ENCODE assay signal across 19 cellular contexts in the genomic region with DNA sequence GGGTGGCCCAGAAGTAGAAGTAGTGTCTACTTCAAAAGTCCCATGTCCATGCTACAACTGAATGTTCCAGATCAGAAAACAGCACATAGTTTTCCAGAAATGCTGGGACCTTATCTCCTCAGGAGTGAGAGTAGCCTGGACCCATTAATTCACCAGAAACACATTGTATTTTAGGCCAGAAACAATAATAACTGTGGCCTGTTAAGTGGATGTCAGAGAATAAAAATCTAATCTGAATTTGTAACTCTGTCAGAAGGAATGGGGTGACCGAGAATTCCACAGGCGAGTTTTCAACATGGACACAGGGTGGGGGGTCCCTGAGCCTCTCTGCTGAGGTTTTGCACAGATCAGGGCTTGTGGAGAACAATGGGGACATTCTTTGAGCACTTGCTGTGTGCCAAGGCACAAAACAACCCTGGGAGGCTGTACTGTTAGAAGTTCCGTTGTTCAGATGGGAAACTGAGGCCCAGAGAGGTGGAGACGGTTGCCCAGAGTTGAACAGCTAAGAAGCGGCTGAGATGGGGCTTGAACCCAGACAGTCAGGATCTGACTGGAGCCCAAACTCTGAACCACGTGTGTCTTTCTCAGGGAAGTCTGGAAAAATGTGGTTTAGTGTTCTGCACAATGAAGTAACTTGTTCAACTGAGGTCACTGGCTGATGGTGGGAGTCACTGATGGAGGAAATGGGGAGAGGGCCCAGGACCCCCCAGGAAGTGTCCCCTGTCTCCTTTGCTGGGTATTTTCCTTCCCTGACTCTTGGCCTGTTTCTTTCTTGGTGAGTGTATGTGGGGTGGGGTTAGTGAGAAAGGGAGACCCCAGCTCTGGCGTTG. TPM values are rescaled to one million over a fixed set of nuclear protein-coding genes. Genes with fewer than 3 reads are reported as not detected.
A peak's percentile ranks its signal among the peaks of the same experiment; 100 is the strongest.
DNase-seq lines count a peak whose midpoint lies in the region; ATAC-seq, FAIRE-seq and TF ChIP-seq lines count a peak whose summit lies in the region.
"Had no signal": no experiment of that assay in that cellular context is flagged by ENCODE, and none has a peak within 500 bp of the region (broad histone marks: within the 10 kb centered on the region; RNA-seq: fewer than 3 reads in every experiment).

No MANE protein-coding gene starts in this region.

- peak overlapping the region; percentile 97 for H2AK5ac ChIP-seq in trophoblast cell (ENCODE audit: low read length)

- peak overlapping the region; percentile 61 for H3K9ac ChIP-seq in endothelial cell of umbilical vein (replicated peaks; ENCODE audit: extremely low read depth, insufficient read depth, low read length)
- no peak overlapping the region for H3K9ac ChIP-seq in trophoblast cell (ENCODE audit: low read length)

- H3K79me2 ChIP-seq in ACC112 (ENCODE audit: control insufficient read depth, insufficient read depth, low read length, unreplicated experiment) (no peaks in the 10 kb centered on the region), endothelial cell of umbilical vein (ENCODE audit: control insufficient read depth, insufficient read depth, low read length) (no peaks in the 10 kb centered on the region), trophoblast cell (ENCODE audit: control insufficient read depth, insufficient read depth, low read length, poor library complexity) (peaks cover 12% of the 10 kb centered on the region)

- H3K4ac ChIP-seq in trophoblast cell (ENCODE audit: low read depth, low read length): peak overlapping the region; percentile 92

- WGBS in trophoblast cell (ENCODE audit: extremely low coverage, insufficient coverage, insufficient read length): no CpG with 5 or more reads among the region's 7 CpGs

- H3K4me3 ChIP-seq in ACC112 (ENCODE audit: low read depth, low read length) (no peak overlapping the region), Panc1 (ENCODE audit: low read depth in 2 of 2, low read length in 2 of 2) (no peak overlapping the region), endothelial cell of umbilical vein (replicated peaks in 1 of 3; ENCODE audit: insufficient read depth in 1 of 3, low read depth in 1 of 3, low read length in 3 of 3) (no peak overlapping the region), trophoblast cell (ENCODE audit: low read depth, low read length) (no peak overlapping the region)
- H3K4me3 ChIP-seq: GM12878, HAP-1, spleen had no signal

- H4K91ac ChIP-seq in trophoblast cell (ENCODE audit: low read depth, low read length): peak overlapping the region; percentile 96

- H3K36me3 ChIP-seq in ACC112 (ENCODE audit: insufficient read depth, low read length) (no peaks in the 10 kb centered on the region), Panc1 (ENCODE audit: control insufficient read depth, insufficient read depth, low read length) (no peaks in the 10 kb centered on the region), endothelial cell of umbilical vein (ENCODE audit: control insufficient read depth in 2 of 2, extremely low read depth in 1 of 2, insufficient read depth in 2 of 2, low read length in 2 of 2) (no peaks in the 10 kb centered on the region), trophoblast cell (ENCODE audit: control insufficient read depth in 1 of 2, insufficient read depth in 2 of 2, low read length in 2 of 2) (no peaks in the 10 kb centered on the region)
- H3K36me3 ChIP-seq: HAP-1, spleen had no signal

- no peak overlapping the region for H4K12ac ChIP-seq in trophoblast cell (ENCODE audit: low read depth, low read length)

- H4K20me1 ChIP-seq in endothelial cell of umbilical vein (replicated peaks; ENCODE audit: control insufficient read depth, extremely low read depth, insufficient read depth, low read length): no peaks in the 10 kb centered on the region

- H3K9me3 ChIP-seq in Panc1 (ENCODE audit: control insufficient read depth, insufficient read depth, low read depth, low read length) (no peaks in the 10 kb centered on the region), endothelial cell of umbilical vein (replicated peaks; ENCODE audit: control insufficient read depth, insufficient read depth, low read length) (no peaks in the 10 kb centered on the region), trophoblast cell (ENCODE audit: insufficient read depth, low read depth, low read length) (no peaks in the 10 kb centered on the region)
- H3K9me3 ChIP-seq: HAP-1, spleen had no signal

- intact Hi-C loops in Panc1 (cut with micrococcal nuclease; ENCODE audit: unreplicated experiment): no loop called here
- intact Hi-C loops in endothelial cell of umbilical vein (cut with micrococcal nuclease): no loop called here

- H3K9me1 ChIP-seq in endothelial cell of umbilical vein (replicated peaks; ENCODE audit: control insufficient read depth, extremely low read depth, insufficient read depth, low read length): no peaks in the 10 kb centered on the region

- FAIRE-seq in endothelial cell of umbilical vein (lab: Jason Lieb, UNC): peak; percentile 70
- FAIRE-seq: GM12878 had no signal

- peak overlapping the region; percentile 23 for H4K8ac ChIP-seq in trophoblast cell (ENCODE audit: low read depth, low read length)

- peaks cover 48% of the 10 kb centered on the region for H3K79me1 ChIP-seq in trophoblast cell (ENCODE audit: low read length)

- H3K27ac ChIP-seq in ACC112 (ENCODE audit: low read depth, low read length) (peak overlapping the region; percentile 89; the same call in 1 of the 2 replicates), Panc1 (ENCODE audit: low read length) (peak overlapping the region; percentile 29; the same call in 1 of the 2 replicates), endothelial cell of umbilical vein (ENCODE audit: insufficient read depth, low read depth, low read length) (peak overlapping the region; percentile 99), trophoblast cell (ENCODE audit: low read depth, low read length) (peak overlapping the region; percentile 68)

- POLR2A ChIA-PET in Panc1 (lab: Charles Lee): no interaction called here
- POLR2A ChIA-PET in endothelial cell of umbilical vein (lab: Charles Lee): interaction anchor here (0.7 kb wide), 1 partner anchor 38 kb away, joined by 4 read pairs; no protein-coding TSS in a partner anchor

- in situ Hi-C loops in Panc1 (cut with HindIII; ENCODE audit: low pct_unique_long_range_greater_than_20kb, low sequenced_read_pairs): no loop called here

- no peak overlapping the region for H3K23ac ChIP-seq in trophoblast cell (ENCODE audit: low read length)

- TF ChIP-seq CTCF in Panc1 (IDR thresholded peaks at IDR 0.05) (no peak), endothelial cell of umbilical vein (IDR thresholded peaks at IDR 0.05; ENCODE audit: extremely low read depth in 1 of 2, insufficient read depth in 1 of 2, low read depth in 1 of 2, low read length in 2 of 2) (no peak)

- H3K18ac ChIP-seq in trophoblast cell (ENCODE audit: low read length): peak overlapping the region; percentile 91

- H3K4me1 ChIP-seq in ACC112 (ENCODE audit: control insufficient read depth, insufficient read depth, low read length, unreplicated experiment) (peaks cover 42% of the 10 kb centered on the region), Panc1 (ENCODE audit: control insufficient read depth, insufficient read depth, low read length) (peaks cover 18% of the 10 kb centered on the region), endothelial cell of umbilical vein (ENCODE audit: control insufficient read depth, extremely low read depth, insufficient read depth, low read length) (peaks cover 43% of the 10 kb centered on the region), trophoblast cell (ENCODE audit: control insufficient read depth in 1 of 2, insufficient read depth in 2 of 2, low read length in 2 of 2) (peaks cover 30 to 33% of the 10 kb centered on the region in 2 experiments)
- H3K4me1 ChIP-seq: HAP-1 had no signal

- no TSS peak for BruUV-seq in Panc1 (replicated peaks; lab: Mats Ljungman, UMichigan)
- BruUV-seq in endothelial cell of umbilical vein (replicated peaks; lab: Mats Ljungman, UMichigan): no TSS peak

- no peak for DNase-seq in Panc1 (ENCODE audit: low read depth, low spot score)
- no peak for DNase-seq in endothelial cell of umbilical vein (ENCODE audit: low read depth, low spot score)
- no peak for DNase-seq in trophoblast cell
- DNase-seq in activated T-cell treated with anti-CD3 and anti-CD28 coated beads, Interleukin-2, amount 50 U/mL, for 48 hours: no peak
- DNase-seq in activated CD4-positive, alpha-beta T cell treated with anti-CD3 and anti-CD28 coated beads for 48 hours: no peak
- DNase-seq in NCI-H2107 treated with DMSO at 0.1 percent for 48 hours (lab: John Stamatoyannopoulos, UW; ENCODE audit: unreplicated experiment): no peak
- DNase-seq: activated CD4-positive, alpha-beta T cell treated with anti-CD3 and anti-CD28 coated beads, Interleukin-2, amount 10 ng/mL, durations not matched to agents 24 days and 14 days; activated effector memory CD4-positive, alpha-beta T cell treated with Interleukin-2 at 50 U/mL for 16 hours; CD4-positive, alpha-beta T cell; cerebellar nuclear complex; DMS53; effector memory CD4-positive, alpha-beta T cell; immature natural killer cell; MM.1S; spleen had no signal

- dilution Hi-C loops in endothelial cell of umbilical vein (cut with MboI; ENCODE audit: extremely low pct_ligation_motif_present, low sequenced_read_pairs): no loop called here

- no peak overlapping the region for H3K4me2 ChIP-seq in endothelial cell of umbilical vein (ENCODE audit: insufficient read depth, low read length)
- H3K4me2 ChIP-seq in trophoblast cell (ENCODE audit: low read length): no peak overlapping the region

- peak overlapping the region; percentile 91 for H2BK12ac ChIP-seq in trophoblast cell (ENCODE audit: low read length)

- H2BK120ac ChIP-seq in trophoblast cell (ENCODE audit: insufficient read depth, low read length, poor library complexity): peak overlapping the region; percentile 91

- H2BK5ac ChIP-seq in trophoblast cell (ENCODE audit: low read depth, low read length, poor library complexity): peak overlapping the region; percentile 83

- no peaks in the 10 kb centered on the region for H3K27me3 ChIP-seq in ACC112 (ENCODE audit: insufficient read depth, low read length)
- H3K27me3 ChIP-seq in Panc1 (ENCODE audit: control insufficient read depth, insufficient read depth, low read length): no peaks in the 10 kb centered on the region
- H3K27me3 ChIP-seq in endothelial cell of umbilical vein (ENCODE audit: control insufficient read depth in 2 of 2, insufficient read depth in 2 of 2, low read length in 2 of 2): no peaks in the 10 kb centered on the region
- no peaks in the 10 kb centered on the region for H3K27me3 ChIP-seq in trophoblast cell (ENCODE audit: insufficient read depth, low read length)
- H3K27me3 ChIP-seq: spleen had no signal

- H3K14ac ChIP-seq in trophoblast cell (ENCODE audit: low read length): peak overlapping the region; percentile 94

- CTCF ChIA-PET in Panc1 (lab: Charles Lee) (interaction anchor here (0.9 kb wide), 1 partner anchor 26 kb away, joined by 3 read pairs; no protein-coding TSS in a partner anchor), endothelial cell of umbilical vein (lab: Charles Lee) (interaction anchor here (0.7 to 2.1 kb wide), 5 partner anchors 14 to 48 kb away, joined by 3 to 7 read pairs (median 6); no protein-coding TSS in a partner anchor)

- ATAC-seq in Panc1: no peak
- no peak for ATAC-seq in HG03442 (IDR thresholded peaks at IDR 0.05; ENCODE audit: unreplicated experiment)
- ATAC-seq: GM12878 had no signal

- no peak overlapping the region for H2AFZ ChIP-seq in ACC112 (ENCODE audit: low read length, unreplicated experiment)
- no peak overlapping the region for H2AFZ ChIP-seq in endothelial cell of umbilical vein (ENCODE audit: low read depth, low read length)
- no peak overlapping the region for H2AFZ ChIP-seq in trophoblast cell (ENCODE audit: insufficient read depth, low read length, poor library complexity)

- no peak for TF ChIP-seq POLR2A in endothelial cell of umbilical vein (IDR thresholded peaks at IDR 0.05; ENCODE audit: low read depth, low read length)

RNA-seq across cellular contexts. Expression of a gene that starts 44.2 kb away (rescaled TPM):
- total RNA-seq in Panc1 (2021; ENCODE audit: unreplicated experiment) (8.8 TPM), endothelial cell of umbilical vein (13.4 and 14.5 TPM in 2 replicates)
- polyA plus RNA-seq in Panc1 (2012; ENCODE audit: insufficient read length): 9.4 TPM
- polyA plus RNA-seq in endothelial cell of umbilical vein: 10.8 and 11.5 TPM in 2 replicates
- 7.7 and 9.9 TPM in 2 replicates for polyA plus RNA-seq in endothelial cell of umbilical vein (2011; cell fraction: cytosol; rRNA removed)
- polyA plus RNA-seq in endothelial cell of umbilical vein (2011; cell fraction: nucleus; rRNA removed): 12.2 and 20.4 TPM in 2 replicates
- 18.2 and 24.7 TPM in 2 replicates for polyA plus RNA-seq in endothelial cell of umbilical vein (2012)
- 3.4 and 6.5 TPM in 2 replicates for polyA minus RNA-seq in endothelial cell of umbilical vein
- polyA minus RNA-seq in endothelial cell of umbilical vein (2011; cell fraction: cytosol; rRNA and poly(A)+ RNA removed): 7.0 TPM
- 8.3 and 18.7 TPM in 2 replicates for polyA minus RNA-seq in endothelial cell of umbilical vein (2011; cell fraction: nucleus; rRNA and poly(A)+ RNA removed)
- polyA plus RNA-seq in trophoblast cell (2013): 74.2 and 76.9 TPM in 2 replicates

Comparison
In these comparisons a context has a peak if more than half of its experiments do, and no peak if none do; other contexts are left out.
1. H3K27ac ChIP-seq: peak in every context shown above with its lines; median percentile 99 in endothelial cell of umbilical vein; 89 in ACC112; 68 in trophoblast cell; 29 in Panc1.